In the genomic region with DNA sequence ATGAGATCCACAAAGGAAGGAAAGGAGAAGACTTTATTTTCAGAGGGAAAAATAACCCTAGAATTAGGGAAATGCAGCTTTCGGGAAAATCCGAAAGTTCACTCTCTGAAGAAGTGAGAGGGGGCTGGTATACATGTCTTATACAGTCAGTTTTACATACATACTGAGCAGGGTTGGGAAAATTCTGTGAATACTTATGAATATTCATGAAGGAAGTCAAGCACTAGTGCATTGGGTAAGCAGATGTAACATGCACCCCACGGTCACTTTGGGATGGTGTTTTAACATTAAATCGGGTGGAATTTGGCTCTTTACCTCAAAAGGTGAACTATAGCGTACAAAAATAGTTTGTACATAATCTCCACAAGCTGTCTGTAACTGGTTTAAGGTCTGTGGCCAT, we compare ENCODE assay signal across 18 cellular contexts. TPM values are rescaled to one million over a fixed set of nuclear protein-coding genes. Genes with fewer than 3 reads are reported as not detected.
DNase-seq lines count a peak whose midpoint lies in the region; ATAC-seq and TF ChIP-seq lines count a peak whose summit lies in the region.
"Had no signal": no experiment of that assay in that cellular context is flagged by ENCODE, and none has a peak within 500 bp of the region (broad histone marks: within the 10 kb centered on the region; RNA-seq: fewer than 3 reads in every experiment).

No MANE protein-coding gene starts in this region.

- no peak overlapping the region for H3K27ac ChIP-seq in A673 (ENCODE audit: low read depth, low read length, poor library complexity, severe bottlenecking)
- H3K27ac ChIP-seq: A549, C4-2B had no signal

- H4K20me1 ChIP-seq in Loucy (ENCODE audit: insufficient read depth, low read length, poor library complexity, severe bottlenecking) = no peaks in the 10 kb centered on the region

- peaks cover 33% of the 10 kb centered on the region for H3K4me1 Mint-ChIP-seq in activated CD4-positive, alpha-beta T cell treated with anti-CD3 and anti-CD28 coated beads, Interleukin-2, amount 10 ng/mL, durations not matched to agents 7 days and 5 days
- peaks cover 28% of the 10 kb centered on the region for H3K4me1 Mint-ChIP-seq in dendritic cell treated with granulocyte-macrophage colony-stimulating factor and Interleukin-4, amounts not matched to agents 40 ng/mL and 50 ng/mL, for 4 days (ENCODE audit: low read depth)
- peaks cover 15 to 20% of the 10 kb centered on the region in 2 donors for H3K4me1 Mint-ChIP-seq in effector memory CD8-positive, alpha-beta T cell (ENCODE audit: low read depth in 2 of 2)

- no peaks in the 10 kb centered on the region for H3K36me3 Mint-ChIP-seq in activated CD4-positive, alpha-beta T cell treated with anti-CD3 and anti-CD28 coated beads, Interleukin-2, amount 10 ng/mL, durations not matched to agents 7 days and 5 days (ENCODE audit: low read depth)
- H3K36me3 Mint-ChIP-seq in dendritic cell treated with granulocyte-macrophage colony-stimulating factor and Interleukin-4, amounts not matched to agents 40 ng/mL and 50 ng/mL, for 4 days (ENCODE audit: low read depth) = no peaks in the 10 kb centered on the region
- H3K36me3 Mint-ChIP-seq in effector memory CD8-positive, alpha-beta T cell (ENCODE audit: insufficient read depth) = no peaks in the 10 kb centered on the region
- H3K36me3 Mint-ChIP-seq: CD4-positive, CD25-positive, alpha-beta regulatory T cell; CD8-positive, alpha-beta T cell had no signal

- POLR2A ChIA-PET in activated CD4-positive, alpha-beta T cell treated with anti-CD3 and anti-CD28 coated beads, Interleukin-2, amount 10 ng/mL, durations not matched to agents 7 days and 5 days (lab: Charles Lee) = no interaction called here
- POLR2A ChIA-PET in A673 (lab: Charles Lee; ENCODE audit: low non-redundant PET) = no interaction called here

- H3K36me3 ChIP-seq in A673 (ENCODE audit: insufficient read depth, low read length, poor library complexity, severe bottlenecking) (no peaks in the 10 kb centered on the region), Loucy (ENCODE audit: insufficient read depth, low read length) (no peaks in the 10 kb centered on the region)
- H3K36me3 ChIP-seq: HAP-1 had no signal

- H3K4me3 ChIP-seq in A673 (ENCODE audit: low read depth, low read length, poor library complexity, severe bottlenecking) (no peak overlapping the region), Loucy (ENCODE audit: low read length, poor library complexity, severe bottlenecking) (no peak overlapping the region)
- H3K4me3 ChIP-seq: A549, HAP-1 had no signal

- H3K4me2 ChIP-seq in Loucy (ENCODE audit: low read depth, low read length, poor library complexity, severe bottlenecking) = peak overlapping the region; percentile 57
- H3K4me2 ChIP-seq: A549 had no signal

- H3K9me3 Mint-ChIP-seq in activated CD4-positive, alpha-beta T cell treated with anti-CD3 and anti-CD28 coated beads, Interleukin-2, amount 10 ng/mL, durations not matched to agents 7 days and 5 days = no peaks in the 10 kb centered on the region
- no peaks in the 10 kb centered on the region for H3K9me3 Mint-ChIP-seq in dendritic cell treated with granulocyte-macrophage colony-stimulating factor and Interleukin-4, amounts not matched to agents 40 ng/mL and 50 ng/mL, for 4 days
- H3K9me3 Mint-ChIP-seq in effector memory CD8-positive, alpha-beta T cell = no peaks in the 10 kb centered on the region
- H3K9me3 Mint-ChIP-seq: CD4-positive, CD25-positive, alpha-beta regulatory T cell; CD8-positive, alpha-beta T cell; HFFc6 had no signal

- TF ChIP-seq CTCF in A673 (conservative IDR thresholded peaks at IDR 0.05; ENCODE audit: low read depth, low read length) (no peak), Loucy (conservative IDR thresholded peaks at IDR 0.05; ENCODE audit: low read length) (no peak)

- no peaks in the 10 kb centered on the region; the same call in 1 of the 2 replicates for H3K79me2 ChIP-seq in Loucy (ENCODE audit: insufficient read depth, low read length)

- H3K9ac ChIP-seq in Loucy (ENCODE audit: low read depth, low read length, poor library complexity, severe bottlenecking) = no peak overlapping the region

- intact Hi-C loops in A673 (cut with micrococcal nuclease; ENCODE audit: unreplicated experiment) = loop anchor here (5.0 kb wide), 2 partner anchors 59 to 331 kb away; no protein-coding TSS in a partner anchor
- intact Hi-C loops in dendritic cell treated with granulocyte-macrophage colony-stimulating factor and Interleukin-4, amounts not matched to agents 40 ng/mL and 50 ng/mL, for 4 days (cut with micrococcal nuclease) = loop anchor here (5.0 to 10.0 kb wide), 2 partner anchors 56 to 183 kb away; partner anchors contain the start of genes CLEC1B and CLEC2B

- DNase-seq in activated CD4-positive, alpha-beta T cell treated with anti-CD3 and anti-CD28 coated beads, Interleukin-2, amount 10 ng/mL, durations not matched to agents 7 days and 5 days = no peak
- DNase-seq in activated CD4-positive, alpha-beta T cell treated with anti-CD3 and anti-CD28 coated beads, Interleukin-2, amount 50 U/mL, for 48 hours = no peak
- peak; percentile 60 for DNase-seq in A673 (ENCODE audit: low spot score)
- DNase-seq in effector memory CD8-positive, alpha-beta T cell = no peak
- DNase-seq: 8988T; Caco-2; CD4-positive, CD25-positive, alpha-beta regulatory T cell; CD8-positive, alpha-beta T cell; DMS153; DND-41; GOT3; HFFc6 had no signal

- BruUV-seq in A673 (replicated peaks; lab: Mats Ljungman, UMichigan) = no TSS peak

- peak overlapping the region; percentile 15 for H3K27ac Mint-ChIP-seq in activated CD4-positive, alpha-beta T cell treated with anti-CD3 and anti-CD28 coated beads, Interleukin-2, amount 10 ng/mL, durations not matched to agents 7 days and 5 days
- H3K27ac Mint-ChIP-seq in dendritic cell treated with granulocyte-macrophage colony-stimulating factor and Interleukin-4, amounts not matched to agents 40 ng/mL and 50 ng/mL, for 4 days = peak overlapping the region; percentile 72
- H3K27ac Mint-ChIP-seq in effector memory CD8-positive, alpha-beta T cell = no peak overlapping the region
- H3K27ac Mint-ChIP-seq: CD4-positive, CD25-positive, alpha-beta regulatory T cell; CD8-positive, alpha-beta T cell; HFFc6 had no signal

- CTCF ChIA-PET in activated CD4-positive, alpha-beta T cell treated with anti-CD3 and anti-CD28 coated beads, Interleukin-2, amount 10 ng/mL, durations not matched to agents 7 days and 5 days (lab: Charles Lee) = interaction anchor here (1.0 to 1.5 kb wide), 3 partner anchors 14 to 69 kb away, joined by 4 to 6 read pairs (median 5); no protein-coding TSS in a partner anchor
- CTCF ChIA-PET in A673 (lab: Charles Lee) = interaction anchor here (0.8 kb wide), 1 partner anchor 61 kb away, joined by 4 read pairs; no protein-coding TSS in a partner anchor

- ATAC-seq in effector memory CD8-positive, alpha-beta T cell (replicated peaks) = no peak
- ATAC-seq in HG03039 (IDR thresholded peaks at IDR 0.05; ENCODE audit: unreplicated experiment) = no peak
- ATAC-seq: A549; CD8-positive, alpha-beta T cell had no signal

- peaks cover 5% of the 10 kb centered on the region for H3K4me1 ChIP-seq in A673 (ENCODE audit: insufficient read depth, low read length, poor library complexity, severe bottlenecking)
- peaks cover 11% of the 10 kb centered on the region for H3K4me1 ChIP-seq in Loucy (ENCODE audit: insufficient read depth, low read length, poor library complexity, severe bottlenecking)
- H3K4me1 ChIP-seq: Caco-2 had no signal

- no peaks in the 10 kb centered on the region for H3F3A ChIP-seq in Loucy (ENCODE audit: low read depth)

- H3K9me2 ChIP-seq in Loucy (replicated peaks; ENCODE audit: low read depth, low read length) = no peaks in the 10 kb centered on the region

- H3K9me3 ChIP-seq in A673 (ENCODE audit: low read depth, low read length, poor library complexity, severe bottlenecking) = no peaks in the 10 kb centered on the region
- no peaks in the 10 kb centered on the region for H3K9me3 ChIP-seq in Loucy (ENCODE audit: insufficient read depth, low read depth, low read length)
- H3K9me3 ChIP-seq: A549, Caco-2, HAP-1 had no signal

- H3K4me3 Mint-ChIP-seq in activated CD4-positive, alpha-beta T cell treated with anti-CD3 and anti-CD28 coated beads, Interleukin-2, amount 10 ng/mL, durations not matched to agents 7 days and 5 days = no peak overlapping the region
- no peak overlapping the region for H3K4me3 Mint-ChIP-seq in dendritic cell treated with granulocyte-macrophage colony-stimulating factor and Interleukin-4, amounts not matched to agents 40 ng/mL and 50 ng/mL, for 4 days
- no peak overlapping the region for H3K4me3 Mint-ChIP-seq in effector memory CD8-positive, alpha-beta T cell
- H3K4me3 Mint-ChIP-seq: CD4-positive, CD25-positive, alpha-beta regulatory T cell; CD8-positive, alpha-beta T cell; HFFc6 had no signal

- peaks cover 16% of the 10 kb centered on the region for H3K27me3 Mint-ChIP-seq in activated CD4-positive, alpha-beta T cell treated with anti-CD3 and anti-CD28 coated beads, Interleukin-2, amount 10 ng/mL, durations not matched to agents 7 days and 5 days
- H3K27me3 Mint-ChIP-seq in dendritic cell treated with granulocyte-macrophage colony-stimulating factor and Interleukin-4, amounts not matched to agents 40 ng/mL and 50 ng/mL, for 4 days = no peaks in the 10 kb centered on the region
- peaks cover 18 to 26% of the 10 kb centered on the region in 2 donors for H3K27me3 Mint-ChIP-seq in effector memory CD8-positive, alpha-beta T cell

- H3K27me3 ChIP-seq in A673 (replicated peaks; ENCODE audit: insufficient read depth, low read depth, low read length, poor library complexity) (no peaks in the 10 kb centered on the region), Loucy (ENCODE audit: insufficient read depth, low read length, poor library complexity, severe bottlenecking) (no peaks in the 10 kb centered on the region)

- no peak overlapping the region for H2AFZ ChIP-seq in Loucy (ENCODE audit: low read length)

RNA-seq across cellular contexts. Expression of gene KLRF1, which starts 15.6 kb away (rescaled TPM):
- under 1 TPM; 0.19 to 0.20 TPM for total RNA-seq in activated CD4-positive, alpha-beta T cell treated with anti-CD3 and anti-CD28 coated beads, Interleukin-2, amount 10 ng/mL, durations not matched to agents 7 days and 5 days
- total RNA-seq in A673 (2021) = not detected in 2 replicates
- total RNA-seq: Caco-2; CD4-positive, CD25-positive, alpha-beta regulatory T cell; HFFc6 had no signal

RNA-seq across cellular contexts. Expression of gene CD69, which starts 51.0 kb away (rescaled TPM):
- 10 to 100 TPM; 71.6 to 82.4 TPM for total RNA-seq in activated CD4-positive, alpha-beta T cell treated with anti-CD3 and anti-CD28 coated beads, Interleukin-2, amount 10 ng/mL, durations not matched to agents 7 days and 5 days
- total RNA-seq in A673 (2021) = 0.26 TPM in 1 of 2 replicates, not detected in the other
- total RNA-seq: Caco-2, HFFc6 had no signal

RNA-seq across cellular contexts. Expression of gene CLEC2B, which starts 57.5 kb away (rescaled TPM):
- total RNA-seq in activated CD4-positive, alpha-beta T cell treated with anti-CD3 and anti-CD28 coated beads, Interleukin-2, amount 10 ng/mL, durations not matched to agents 7 days and 5 days = 10 to 100 TPM; 53.7 to 61.4 TPM
- total RNA-seq in A673 (2021) = 9.4 and 12.3 TPM in 2 replicates
- total RNA-seq: Caco-2, HFFc6 had no signal

Comparison
In these comparisons a context has a peak if more than half of its experiments do, and no peak if none do; other contexts are left out.
1. H3K27ac Mint-ChIP-seq: peak in activated CD4-positive, alpha-beta T cell treated with anti-CD3 and anti-CD28 coated beads, Interleukin-2, amount 10 ng/mL, durations not matched to agents 7 days and 5 days (single experiment) and dendritic cell treated with granulocyte-macrophage colony-stimulating factor and Interleukin-4, amounts not matched to agents 40 ng/mL and 50 ng/mL, for 4 days (single experiment); none in effector memory CD8-positive, alpha-beta T cell (0 of 2).
2. RNA of gene CD69, which starts 51.0 kb away (total RNA-seq): 71.6 to 82.4 TPM in activated CD4-positive, alpha-beta T cell treated with anti-CD3 and anti-CD28 coated beads, Interleukin-2, amount 10 ng/mL, durations not matched to agents 7 days and 5 days; 0.26 TPM in A673; every median in the first group is over 10 times any median in the second.